14 cellular contexts compared by ENCODE assay signal in the genomic region with DNA sequence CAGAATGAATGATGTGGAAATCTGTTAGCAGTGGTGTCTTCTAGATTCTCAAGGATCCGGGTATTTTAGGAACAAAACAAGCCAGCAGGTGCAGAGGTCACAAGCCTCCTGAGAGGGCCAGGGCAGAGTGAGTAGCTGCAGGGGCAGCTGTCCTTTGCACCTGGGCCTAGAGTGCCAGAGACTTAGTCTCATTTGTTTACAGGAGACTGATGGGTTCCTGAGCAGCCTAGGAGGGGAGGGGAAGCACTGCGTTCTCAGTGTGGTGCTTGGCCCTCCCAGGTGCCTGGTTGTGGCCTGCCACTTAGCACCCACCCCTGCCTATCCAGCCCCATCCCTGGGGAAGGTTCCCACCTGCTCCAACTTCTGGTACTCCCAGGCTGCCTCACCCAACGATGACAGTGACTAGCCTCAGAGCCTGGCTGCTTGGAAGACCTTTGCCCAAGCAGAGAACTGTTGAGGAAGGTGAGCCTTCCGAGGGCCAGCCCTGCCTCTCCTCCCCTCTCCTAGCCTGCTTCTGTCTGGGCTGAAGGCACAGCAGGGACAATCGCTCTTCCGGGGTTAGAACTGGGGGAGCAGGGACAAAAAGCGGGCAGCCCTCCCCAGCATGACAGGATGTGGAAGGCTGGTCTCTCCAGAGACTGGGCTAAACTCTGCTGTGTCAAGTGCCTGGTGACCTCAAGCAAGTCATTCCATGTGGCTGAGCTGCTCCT. TPM values are rescaled to one million over a fixed set of nuclear protein-coding genes. Genes with fewer than 3 reads are reported as not detected.
DNase-seq lines count a peak whose midpoint lies in the region; ATAC-seq and TF ChIP-seq lines count a peak whose summit lies in the region.
"Had no signal": no experiment of that assay in that cellular context is flagged by ENCODE, and none has a peak within 500 bp of the region (broad histone marks: within the 10 kb centered on the region; RNA-seq: fewer than 3 reads in every experiment).

No MANE protein-coding gene starts in this region.

- TF ChIP-seq CTCF in adrenal gland (IDR thresholded peaks at IDR 0.05) (no peak), PC-9 (conservative IDR thresholded peaks at IDR 0.05) (no peak)

- POLR2A ChIA-PET in PC-9 (lab: Charles Lee; ENCODE audit: unreplicated experiment): interaction anchor here (0.6 kb wide), 1 partner anchor 9 kb away, joined by 3 read pairs; no protein-coding TSS in a partner anchor

- WGBS in adrenal gland, 4 donors: 57 to 80% (median 70%) methylated on average over 3 to 7 of the region's 7 CpGs

- peaks cover 45 to 78% of the 10 kb centered on the region in 2 donors for H3K4me1 ChIP-seq in adrenal gland (replicated peaks in 1 of 2)
- no peaks in the 10 kb centered on the region for H3K4me1 ChIP-seq in PC-9 (replicated peaks; ENCODE audit: insufficient read depth)

- H3K27ac ChIP-seq in adrenal gland (peak overlapping the region in 3 of 5 donors; percentile 4 to 79 (median 34)), PC-9 (no peak overlapping the region)
- H3K27ac ChIP-seq: VCaP had no signal

- intact Hi-C loops in left cardiac atrium (cut with DNase I) (no loop called here), left ventricle myocardium superior (cut with micrococcal nuclease) (no loop called here), adrenal gland (cut with DNase I) (loop anchor here in 1 of 2 donors (10.0 kb wide), 1 partner anchor 195 kb away; the partner anchor contains the start of gene CDKN1C), PC-9 (cut with micrococcal nuclease; ENCODE audit: unreplicated experiment) (loop anchor here (10.0 kb wide), 1 partner anchor 155 kb away; no protein-coding TSS in a partner anchor)

- DNase-seq in left cardiac atrium: peak; percentile 3
- DNase-seq in left ventricle myocardium superior: no peak
- peak in 4 of 7 donors; percentile 6 to 48 (median 19) for DNase-seq in adrenal gland
- peak; percentile 63 for DNase-seq in myocyte (ENCODE audit: low read depth)
- DNase-seq in GDM1 (lab: John Stamatoyannopoulos, UW): no peak
- DNase-seq in PC-9: no peak
- DNase-seq: activated naive CD4-positive, alpha-beta T cell treated with Interleukin-2 at 50 U/mL for 16 hours; Calu3; MG63; NCI-H82; stimulated activated CD4-positive, alpha-beta T cell treated with anti-CD3 and anti-CD28 coated beads, Interleukin-1b, Interleukin-23, amount 100 ng/mL, for 48 hours had no signal

- no peak for ATAC-seq in left cardiac atrium
- ATAC-seq in left ventricle myocardium superior: no peak
- ATAC-seq in HG03095 (IDR thresholded peaks at IDR 0.05; ENCODE audit: unreplicated experiment): no peak
- ATAC-seq in HG03432 (IDR thresholded peaks at IDR 0.05; ENCODE audit: unreplicated experiment): no peak

- CTCF ChIA-PET in PC-9 (lab: Charles Lee): no interaction called here

- no peak overlapping the region for H3K4me3 ChIP-seq in adrenal gland
- no peak overlapping the region for H3K4me3 ChIP-seq in PC-9
- H3K4me3 ChIP-seq: MG63 had no signal

- H2AFZ ChIP-seq in PC-9: no peak overlapping the region

- no peak for TF ChIP-seq POLR2A in adrenal gland (IDR thresholded peaks at IDR 0.05)

- peaks cover 5% of the 10 kb centered on the region for H4K20me1 ChIP-seq in PC-9 (ENCODE audit: insufficient read depth)

- no peaks in the 10 kb centered on the region for H3K36me3 ChIP-seq in adrenal gland (replicated peaks in 1 of 2)
- H3K36me3 ChIP-seq in PC-9 (ENCODE audit: low read depth): no peaks in the 10 kb centered on the region
- H3K36me3 ChIP-seq: MG63 had no signal

- no peak overlapping the region for H3K4me2 ChIP-seq in PC-9

- no peaks in the 10 kb centered on the region for H3K9me2 ChIP-seq in PC-9 (ENCODE audit: insufficient read depth)

- BruUV-seq in PC-9 (replicated peaks; lab: Mats Ljungman, UMichigan): no TSS peak

- H3F3A ChIP-seq in PC-9 (ENCODE audit: insufficient read depth, low read depth): no peaks in the 10 kb centered on the region

- H3K9me3 ChIP-seq in adrenal gland (replicated peaks in 1 of 3) (no peaks in the 10 kb centered on the region), PC-9 (ENCODE audit: insufficient read depth, low read depth) (no peaks in the 10 kb centered on the region)
- H3K9me3 ChIP-seq: MG63 had no signal

- peaks cover 5% of the 10 kb centered on the region; the same call in 1 of the 2 replicates for H3K79me2 ChIP-seq in PC-9 (ENCODE audit: low read depth)

- no peaks in the 10 kb centered on the region for H3K27me3 ChIP-seq in adrenal gland
- no peaks in the 10 kb centered on the region for H3K27me3 ChIP-seq in PC-9 (ENCODE audit: insufficient read depth, low read depth)
- H3K27me3 ChIP-seq: MG63 had no signal

RNA-seq across cellular contexts. Expression of gene KCNQ1OT1, which starts 10.1 kb away (rescaled TPM):
- total RNA-seq in left cardiac atrium (under 1 TPM; 0.59 to 0.81 TPM), left ventricle myocardium superior (0.35 TPM), adrenal gland (1 to 10 TPM in 4 of 8 donors, under 1 TPM in 4; 0.55 to 3.6 (median 1.4) TPM), myocyte (2.5 TPM in 2 replicates), PC-9 (2021) (3.4 and 4.3 TPM in 2 replicates)
- polyA plus RNA-seq in adrenal gland: 1 to 10 TPM in 1 of 3 donors, under 1 TPM in 2; 0.15 to 1.4 (median 0.17) TPM
- polyA plus RNA-seq in myocyte (2012): 0.47 TPM

Comparison
In these comparisons a context has a peak if more than half of its experiments do, and no peak if none do; other contexts are left out.
1. DNase-seq: peak in left cardiac atrium (single experiment), adrenal gland (4 of 7) and myocyte (single experiment); none in left ventricle myocardium superior (single experiment), GDM1 (single experiment) and PC-9 (0 of 2).